In genomic region chr3:103752986-103753385, GRCh38 we compare ENCODE assay signal across 21 cellular contexts.
"Had no signal": no experiment of that assay in that cellular context is flagged by ENCODE, and none has a peak within 500 bp of the region (broad histone marks: within the 10 kb centered on the region; RNA-seq: fewer than 3 reads in every experiment).

No MANE protein-coding gene starts in this region.

- DNase-seq: Karpas-422, KG1, MG63, NCI-H1092, NCI-H1105 treated with DMSO at 0.1 percent for 48 hours, NCI-H1417 treated with DMSO at 0.1 percent for 48 hours, NCI-H146, NCI-H1694 treated with DMSO at 0.1 percent for 48 hours, NCI-H1930, NCI-H2081, NCI-H2107, NCI-H2227 treated with DMSO at 0.1 percent for 48 hours, NCI-H524, NCI-H69, NCI-H774, Right ventricle myocardium superior, RPMI8226, SIG-M5 had no signal

- H3K36me3 ChIP-seq: MG63, SJSA1 had no signal

- H3K4me3 ChIP-seq: MG63, SJSA1, SK-N-MC had no signal

- H3K9me3 ChIP-seq: MG63, SJSA1 had no signal

- H3K4me1 ChIP-seq: SJSA1 had no signal

- H3K27ac ChIP-seq: SJSA1, SK-N-MC had no signal

- FAIRE-seq: RCC 7860 had no signal

- H3K27me3 ChIP-seq: MG63, SJSA1 had no signal
